Comparison of ENCODE assay signal across 1 cellular context in genomic region chr13:21988624-21989023, GRCh38.
TF ChIP-seq lines count a peak whose summit lies in the region.

No MANE protein-coding gene starts in this region.

TF ChIP-seq in GM23338, 12 proteins besides CTCF, POLR2A, EP300 and RAD21:
- TF ChIP-seq ZNF462 (CRISPR knock-in tag; IDR thresholded peaks at IDR 0.05) (no peak), STAT1 (IDR thresholded peaks at IDR 0.05; ENCODE audit: unreplicated experiment) (no peak), ETS1 (IDR thresholded peaks at IDR 0.05) (no peak), CREB1 (CRISPR knock-in tag; IDR thresholded peaks at IDR 0.05; ENCODE audit: low read depth) (no peak), ZNF331 (CRISPR knock-in tag; IDR thresholded peaks at IDR 0.05; ENCODE audit: low read depth) (no peak), JUNB (IDR thresholded peaks at IDR 0.05; ENCODE audit: unreplicated experiment) (no peak), POLR2AphosphoS5 (IDR thresholded peaks at IDR 0.05; ENCODE audit: low read depth) (no peak), EZH2phosphoT487 (IDR thresholded peaks at IDR 0.05; ENCODE audit: unreplicated experiment) (no peak), EZH2 (IDR thresholded peaks at IDR 0.05; ENCODE audit: low read depth, unreplicated experiment) (no peak), ZNF114 (CRISPR knock-in tag; IDR thresholded peaks at IDR 0.05) (no peak), REST (IDR thresholded peaks at IDR 0.05; ENCODE audit: unreplicated experiment) (no peak), NANOG (IDR thresholded peaks at IDR 0.05; ENCODE audit: borderline replicate concordance) (no peak)
